Comparison of ENCODE assay signal across 17 cellular contexts in genomic region chr9:12797037-12797436, GRCh38. TPM values are rescaled to one million over a fixed set of nuclear protein-coding genes. Genes with fewer than 3 reads are reported as not detected.
"Had no signal": no experiment of that assay in that cellular context is flagged by ENCODE, and none has a peak within 500 bp of the region (broad histone marks: within the 10 kb centered on the region; RNA-seq: fewer than 3 reads in every experiment).

No MANE protein-coding gene starts in this region.

- H3K27me3 ChIP-seq: esophagus squamous epithelium, heart left ventricle, left lung, spleen had no signal

- H3K4me1 Mint-ChIP-seq: activated naive CD8-positive, alpha-beta T cell treated with anti-CD3 and anti-CD28 coated beads, Interleukin-2, amount 10 ng/mL, durations not matched to agents 7 days and 5 days; memory B cell; stimulated activated memory B cell treated with anti-CD40 and anti-IgM and Interleukin-4, amounts not matched to agents 10 μg/mL and 1 μg/mL and 100 μg/mL, for 72 hours had no signal

- H3K36me3 ChIP-seq: esophagus squamous epithelium, heart left ventricle, left lung, spleen had no signal

- H3K27me3 Mint-ChIP-seq: activated CD4-positive, alpha-beta memory T cell treated with anti-CD3 and anti-CD28 coated beads for 36 hours; activated naive CD8-positive, alpha-beta T cell treated with anti-CD3 and anti-CD28 coated beads, Interleukin-2, amount 10 ng/mL, durations not matched to agents 7 days and 5 days; memory B cell; stimulated activated memory B cell treated with anti-CD40 and anti-IgM and Interleukin-4, amounts not matched to agents 10 μg/mL and 1 μg/mL and 100 μg/mL, for 72 hours; type B pancreatic cell had no signal

- H3K27ac Mint-ChIP-seq: activated CD4-positive, alpha-beta memory T cell treated with anti-CD3 and anti-CD28 coated beads for 36 hours; activated naive CD8-positive, alpha-beta T cell treated with anti-CD3 and anti-CD28 coated beads, Interleukin-2, amount 10 ng/mL, durations not matched to agents 7 days and 5 days; memory B cell; stimulated activated memory B cell treated with anti-CD40 and anti-IgM and Interleukin-4, amounts not matched to agents 10 μg/mL and 1 μg/mL and 100 μg/mL, for 72 hours; type B pancreatic cell had no signal

- H3K9me3 Mint-ChIP-seq: type B pancreatic cell had no signal

- H3K4me1 ChIP-seq: spleen had no signal

- H3K9me3 ChIP-seq: esophagus squamous epithelium, heart left ventricle, left lung had no signal

- H3K4me3 ChIP-seq: esophagus squamous epithelium, heart left ventricle, left lung, spleen had no signal

- ATAC-seq: heart left ventricle; right cardiac atrium; stimulated activated memory B cell treated with anti-CD40 and anti-IgM and Interleukin-4, amounts not matched to agents 10 μg/mL and 1 μg/mL and 100 μg/mL, for 72 hours had no signal

- H3K4me3 Mint-ChIP-seq: activated CD4-positive, alpha-beta memory T cell treated with anti-CD3 and anti-CD28 coated beads for 36 hours; activated naive CD8-positive, alpha-beta T cell treated with anti-CD3 and anti-CD28 coated beads, Interleukin-2, amount 10 ng/mL, durations not matched to agents 7 days and 5 days; memory B cell; stimulated activated memory B cell treated with anti-CD40 and anti-IgM and Interleukin-4, amounts not matched to agents 10 μg/mL and 1 μg/mL and 100 μg/mL, for 72 hours; type B pancreatic cell had no signal

- H3K27ac ChIP-seq: heart left ventricle had no signal

- DNase-seq: activated CD4-positive, alpha-beta memory T cell treated with anti-CD3 and anti-CD28 coated beads for 36 hours; activated gamma-delta T cell treated with Interleukin-2 at 50 U/mL for 16 hours; activated naive CD8-positive, alpha-beta T cell treated with anti-CD3 and anti-CD28 coated beads, Interleukin-2, amount 10 ng/mL, durations not matched to agents 7 days and 5 days; activated T-cell treated with anti-CD3 and anti-CD28 coated beads, Interleukin-2, amount 50 U/mL, for 48 hours; anterior cingulate cortex; esophagus squamous epithelium; foreskin fibroblast; heart left ventricle; left lung; right cardiac atrium; spleen; stimulated activated CD4-positive, alpha-beta T cell treated with anti-CD3 and anti-CD28 coated beads, Interleukin-1b, Interleukin-23, amount 100 ng/mL, for 48 hours; substantia nigra; T-helper 9 cell had no signal

RNA-seq across cellular contexts. Expression of gene LURAP1L, which starts 22.2 kb away (rescaled TPM):
- total RNA-seq: activated CD4-positive, alpha-beta memory T cell treated with anti-CD3 and anti-CD28 coated beads for 36 hours; activated naive CD8-positive, alpha-beta T cell treated with anti-CD3 and anti-CD28 coated beads, Interleukin-2, amount 10 ng/mL, durations not matched to agents 7 days and 5 days had no signal
